Comparison of ENCODE assay signal across 8 cellular contexts in genomic region chr1:67700692-67701410, GRCh38. TPM values are rescaled to one million over a fixed set of nuclear protein-coding genes. Genes with fewer than 3 reads are reported as not detected.
DNase-seq lines count a peak whose midpoint lies in the region; ATAC-seq and TF ChIP-seq lines count a peak whose summit lies in the region.

No MANE protein-coding gene starts in this region.

- DNase-seq in AG09309 (ENCODE audit: low read depth): no peak
- DNase-seq in RWPE1 (ENCODE audit: low spot score): no peak
- DNase-seq in fibroblast of villous mesenchyme (ENCODE audit: low read depth): peak; percentile 68
- DNase-seq in stimulated activated naive B cell treated with anti-CD40 and anti-IgM and Interleukin-4, amounts not matched to agents 10 μg/mL and 1 μg/mL and 100 μg/mL, for 72 hours: no peak
- DNase-seq in NCI-H1694 (lab: John Stamatoyannopoulos, UW): no peak

- TF ChIP-seq CTCF in AG09309 (IDR thresholded peaks at IDR 0.05; ENCODE audit: control insufficient read depth, insufficient read depth, low read depth, low read length, missing control alignments): peak; percentile 8
- TF ChIP-seq CTCF in RWPE1 (conservative IDR thresholded peaks at IDR 0.05; ENCODE audit: low read depth): no peak
- no peak for TF ChIP-seq CTCF in fibroblast of villous mesenchyme (IDR thresholded peaks at IDR 0.05; ENCODE audit: insufficient read depth, low read depth, low read length)

- no peaks in the 10 kb centered on the region for H3K36me3 Mint-ChIP-seq in stimulated activated naive B cell treated with anti-CD40 and anti-IgM and Interleukin-4, amounts not matched to agents 10 μg/mL and 1 μg/mL and 100 μg/mL, for 72 hours

- H3K4me1 Mint-ChIP-seq in stimulated activated naive B cell treated with anti-CD40 and anti-IgM and Interleukin-4, amounts not matched to agents 10 μg/mL and 1 μg/mL and 100 μg/mL, for 72 hours: peaks cover 0 to 7% of the 10 kb centered on the region in 2 donors

- CTCF ChIA-PET in RWPE1 (lab: Yijun Ruan, JAX): no interaction called here

- 0 out of 2 replicates have a peak overlapping the region, but pooled peaks have one; percentile 21 for H3K27ac ChIP-seq in RWPE1

- H3K27ac Mint-ChIP-seq in stimulated activated naive B cell treated with anti-CD40 and anti-IgM and Interleukin-4, amounts not matched to agents 10 μg/mL and 1 μg/mL and 100 μg/mL, for 72 hours: no peak overlapping the region

- ATAC-seq in GM19463 (IDR thresholded peaks at IDR 0.05; ENCODE audit: unreplicated experiment): peak; percentile 80
- ATAC-seq in stimulated activated naive B cell treated with anti-CD40 and anti-IgM and Interleukin-4, amounts not matched to agents 10 μg/mL and 1 μg/mL and 100 μg/mL, for 72 hours (replicated peaks): peak; percentile 86 to 94
- no peak for ATAC-seq in HG03460 (IDR thresholded peaks at IDR 0.05; ENCODE audit: unreplicated experiment)
- no peak for ATAC-seq in HG03108 (IDR thresholded peaks at IDR 0.05; ENCODE audit: unreplicated experiment)

- no peaks in the 10 kb centered on the region for H3K9me3 Mint-ChIP-seq in stimulated activated naive B cell treated with anti-CD40 and anti-IgM and Interleukin-4, amounts not matched to agents 10 μg/mL and 1 μg/mL and 100 μg/mL, for 72 hours

- no peak overlapping the region for H3K4me3 ChIP-seq in AG09309 (ENCODE audit: control insufficient read depth, low read depth, low read length)
- no peak overlapping the region for H3K4me3 ChIP-seq in fibroblast of villous mesenchyme (ENCODE audit: low read depth, low read length)

- H3K27me3 Mint-ChIP-seq in stimulated activated naive B cell treated with anti-CD40 and anti-IgM and Interleukin-4, amounts not matched to agents 10 μg/mL and 1 μg/mL and 100 μg/mL, for 72 hours: no peaks in the 10 kb centered on the region

- no peak overlapping the region for H3K4me3 Mint-ChIP-seq in stimulated activated naive B cell treated with anti-CD40 and anti-IgM and Interleukin-4, amounts not matched to agents 10 μg/mL and 1 μg/mL and 100 μg/mL, for 72 hours

- POLR2A ChIA-PET in RWPE1 (lab: Yijun Ruan, JAX; ENCODE audit: low non-redundant PET): no interaction called here

RNA-seq across cellular contexts. Expression of gene GADD45A, which starts 15.8 kb away (rescaled TPM):
- 54.8 and 60.2 TPM in 2 replicates for total RNA-seq in fibroblast of villous mesenchyme

Comparison
In these comparisons a context has a peak if more than half of its experiments do, and no peak if none do; other contexts are left out.
1. ATAC-seq: peak in GM19463 (single experiment) and stimulated activated naive B cell treated with anti-CD40 and anti-IgM and Interleukin-4, amounts not matched to agents 10 μg/mL and 1 μg/mL and 100 μg/mL, for 72 hours (2 of 2); none in HG03460 (single experiment) and HG03108 (single experiment).